ENCODE assay signal across 19 cellular contexts in the genomic region with DNA sequence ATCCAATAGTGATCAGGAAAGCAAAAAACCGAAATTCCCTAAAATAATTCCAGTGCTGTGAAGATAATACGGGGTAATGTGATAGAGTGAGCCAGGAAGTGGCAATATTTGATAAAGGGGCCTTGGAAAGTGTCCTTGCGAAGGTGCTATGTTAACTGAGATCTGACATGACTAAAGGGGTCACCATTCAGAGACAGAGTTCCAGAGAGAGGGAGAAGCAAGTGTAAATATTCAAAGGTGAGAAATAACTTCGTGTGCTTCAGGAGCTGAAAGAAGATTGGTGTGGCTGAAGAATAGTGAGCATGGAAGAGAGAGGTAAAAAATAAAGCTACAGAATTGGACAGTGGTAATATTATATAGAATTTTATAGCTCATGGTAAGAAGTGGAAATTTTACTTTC.
"Had no signal": no experiment of that assay in that cellular context is flagged by ENCODE, and none has a peak within 500 bp of the region (broad histone marks: within the 10 kb centered on the region; RNA-seq: fewer than 3 reads in every experiment).

No MANE protein-coding gene starts in this region.

- H3K9me3 ChIP-seq: lower lobe of right lung, ovary, psoas muscle, sigmoid colon, thoracic aorta, tibial nerve, upper lobe of left lung had no signal

- H3K4me1 Mint-ChIP-seq: naive thymus-derived CD8-positive, alpha-beta T cell; stimulated activated effector memory CD8-positive, alpha-beta T cell treated with anti-CD3 and anti-CD28 coated beads, Interleukin-12 subunit alpha, Interleukin-12 subunit beta, amount 100 ng/mL, for 72 hours had no signal

- DNase-seq: dorsolateral prefrontal cortex; effector CD4-positive, alpha-beta T cell; head of caudate nucleus; left ventricle myocardium superior; lower lobe of right lung; occipital lobe; ovary; posterior cingulate gyrus; psoas muscle; right cardiac atrium; sigmoid colon; stimulated activated CD4-positive, alpha-beta T cell treated with anti-CD3 and anti-CD28 coated beads, Interleukin-2, amount 100 ng/mL, for 24 hours; stimulated activated CD4-positive, alpha-beta T cell treated with anti-CD3 and anti-CD28 coated beads, Interleukin-4, amount 100 ng/mL, for 24 hours; stimulated activated naive CD4-positive, alpha-beta T cell treated with Interleukin-2 at 50 U/mL for 16 hours; upper lobe of left lung had no signal

- H3K4me1 ChIP-seq: lower lobe of right lung, psoas muscle, sigmoid colon, tibial nerve, upper lobe of left lung had no signal

- H3K4me3 ChIP-seq: dorsolateral prefrontal cortex, lower lobe of right lung, ovary, psoas muscle, sigmoid colon, thoracic aorta, tibial nerve, upper lobe of left lung had no signal

- H3K27ac Mint-ChIP-seq: naive thymus-derived CD8-positive, alpha-beta T cell; stimulated activated effector memory CD8-positive, alpha-beta T cell treated with anti-CD3 and anti-CD28 coated beads, Interleukin-12 subunit alpha, Interleukin-12 subunit beta, amount 100 ng/mL, for 72 hours had no signal

- H3K36me3 Mint-ChIP-seq: naive thymus-derived CD8-positive, alpha-beta T cell; stimulated activated effector memory CD8-positive, alpha-beta T cell treated with anti-CD3 and anti-CD28 coated beads, Interleukin-12 subunit alpha, Interleukin-12 subunit beta, amount 100 ng/mL, for 72 hours had no signal

- H3K27me3 Mint-ChIP-seq: naive thymus-derived CD8-positive, alpha-beta T cell had no signal

- H3K27ac ChIP-seq: dorsolateral prefrontal cortex, lower lobe of right lung, ovary, psoas muscle, sigmoid colon, thoracic aorta, tibial nerve, upper lobe of left lung had no signal

- ATAC-seq: left ventricle myocardium superior; lower lobe of right lung; naive thymus-derived CD8-positive, alpha-beta T cell; psoas muscle; right cardiac atrium had no signal

- H3K9me3 Mint-ChIP-seq: stimulated activated effector memory CD8-positive, alpha-beta T cell treated with anti-CD3 and anti-CD28 coated beads, Interleukin-12 subunit alpha, Interleukin-12 subunit beta, amount 100 ng/mL, for 72 hours had no signal

- H3K27me3 ChIP-seq: dorsolateral prefrontal cortex, ovary, sigmoid colon, tibial nerve, upper lobe of left lung had no signal

- H3K4me3 Mint-ChIP-seq: naive thymus-derived CD8-positive, alpha-beta T cell; stimulated activated effector memory CD8-positive, alpha-beta T cell treated with anti-CD3 and anti-CD28 coated beads, Interleukin-12 subunit alpha, Interleukin-12 subunit beta, amount 100 ng/mL, for 72 hours had no signal

- H3K36me3 ChIP-seq: lower lobe of right lung, ovary, sigmoid colon, thoracic aorta, tibial nerve, upper lobe of left lung had no signal
